Comparison of ENCODE assay signal across 1 cellular context in genomic region chr12:116881325-116881866, GRCh38.
TF ChIP-seq lines count a peak whose summit lies in the region.

TSS of gene HRK (minus strand) at chr12:116881441. CDS start at chr12:116881307, 134 bp downstream.

TF ChIP-seq in HEK293, 187 proteins besides CTCF, POLR2A, EP300 and RAD21 (continued from another document and continues in another):
- TF ChIP-seq, protein P1, sequence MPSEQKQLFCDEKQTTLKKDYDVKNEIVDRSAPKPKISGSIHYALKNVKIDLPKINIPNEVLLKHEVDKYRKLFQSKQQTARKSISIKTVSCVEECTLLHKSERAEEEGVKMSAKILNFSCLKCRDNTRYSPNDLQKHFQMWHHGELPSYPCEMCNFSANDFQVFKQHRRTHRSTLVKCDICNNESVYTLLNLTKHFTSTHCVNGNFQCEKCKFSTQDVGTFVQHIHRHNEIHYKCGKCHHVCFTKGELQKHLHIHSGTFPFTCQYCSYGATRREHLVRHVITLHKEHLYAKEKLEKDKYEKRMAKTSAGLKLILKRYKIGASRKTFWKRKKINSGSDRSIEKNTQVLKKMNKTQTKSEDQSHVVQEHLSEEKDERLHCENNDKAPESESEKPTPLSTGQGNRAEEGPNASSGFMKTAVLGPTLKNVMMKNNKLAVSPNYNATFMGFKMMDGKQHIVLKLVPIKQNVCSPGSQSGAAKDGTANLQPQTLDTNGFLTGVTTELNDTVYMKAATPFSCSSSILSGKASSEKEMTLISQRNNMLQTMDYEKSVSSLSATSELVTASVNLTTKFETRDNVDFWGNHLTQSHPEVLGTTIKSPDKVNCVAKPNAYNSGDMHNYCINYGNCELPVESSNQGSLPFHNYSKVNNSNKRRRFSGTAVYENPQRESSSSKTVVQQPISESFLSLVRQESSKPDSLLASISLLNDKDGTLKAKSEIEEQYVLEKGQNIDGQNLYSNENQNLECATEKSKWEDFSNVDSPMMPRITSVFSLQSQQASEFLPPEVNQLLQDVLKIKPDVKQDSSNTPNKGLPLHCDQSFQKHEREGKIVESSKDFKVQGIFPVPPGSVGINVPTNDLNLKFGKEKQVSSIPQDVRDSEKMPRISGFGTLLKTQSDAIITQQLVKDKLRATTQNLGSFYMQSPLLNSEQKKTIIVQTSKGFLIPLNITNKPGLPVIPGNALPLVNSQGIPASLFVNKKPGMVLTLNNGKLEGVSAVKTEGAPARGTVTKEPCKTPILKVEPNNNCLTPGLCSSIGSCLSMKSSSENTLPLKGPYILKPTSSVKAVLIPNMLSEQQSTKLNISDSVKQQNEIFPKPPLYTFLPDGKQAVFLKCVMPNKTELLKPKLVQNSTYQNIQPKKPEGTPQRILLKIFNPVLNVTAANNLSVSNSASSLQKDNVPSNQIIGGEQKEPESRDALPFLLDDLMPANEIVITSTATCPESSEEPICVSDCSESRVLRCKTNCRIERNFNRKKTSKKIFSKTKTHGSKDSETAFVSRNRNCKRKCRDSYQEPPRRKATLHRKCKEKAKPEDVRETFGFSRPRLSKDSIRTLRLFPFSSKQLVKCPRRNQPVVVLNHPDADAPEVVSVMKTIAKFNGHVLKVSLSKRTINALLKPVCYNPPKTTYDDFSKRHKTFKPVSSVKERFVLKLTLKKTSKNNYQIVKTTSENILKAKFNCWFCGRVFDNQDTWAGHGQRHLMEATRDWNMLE (tag by site-specific recombination; conservative IDR thresholded peaks at IDR 0.05; ENCODE audit: low read depth): no peak
- TF ChIP-seq KLF17 (tag by site-specific recombination; IDR thresholded peaks at IDR 0.05): no peak
- TF ChIP-seq, protein P2, sequence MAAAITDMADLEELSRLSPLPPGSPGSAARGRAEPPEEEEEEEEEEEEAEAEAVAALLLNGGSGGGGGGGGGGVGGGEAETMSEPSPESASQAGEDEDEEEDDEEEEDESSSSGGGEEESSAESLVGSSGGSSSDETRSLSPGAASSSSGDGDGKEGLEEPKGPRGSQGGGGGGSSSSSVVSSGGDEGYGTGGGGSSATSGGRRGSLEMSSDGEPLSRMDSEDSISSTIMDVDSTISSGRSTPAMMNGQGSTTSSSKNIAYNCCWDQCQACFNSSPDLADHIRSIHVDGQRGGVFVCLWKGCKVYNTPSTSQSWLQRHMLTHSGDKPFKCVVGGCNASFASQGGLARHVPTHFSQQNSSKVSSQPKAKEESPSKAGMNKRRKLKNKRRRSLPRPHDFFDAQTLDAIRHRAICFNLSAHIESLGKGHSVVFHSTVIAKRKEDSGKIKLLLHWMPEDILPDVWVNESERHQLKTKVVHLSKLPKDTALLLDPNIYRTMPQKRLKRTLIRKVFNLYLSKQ (tag by site-specific recombination; IDR thresholded peaks at IDR 0.05; ENCODE audit: borderline replicate concordance): no peak
- no peak for TF ChIP-seq ZNF701 (tag by site-specific recombination; IDR thresholded peaks at IDR 0.05)
- TF ChIP-seq ZNF48 (tag by site-specific recombination; IDR thresholded peaks at IDR 0.05): no peak
- TF ChIP-seq MZF1 (tag by site-specific recombination; IDR thresholded peaks at IDR 0.05; ENCODE audit: borderline replicate concordance): peak; percentile 41; the same call in 1 of the 2 replicates
- TF ChIP-seq, protein P3, sequence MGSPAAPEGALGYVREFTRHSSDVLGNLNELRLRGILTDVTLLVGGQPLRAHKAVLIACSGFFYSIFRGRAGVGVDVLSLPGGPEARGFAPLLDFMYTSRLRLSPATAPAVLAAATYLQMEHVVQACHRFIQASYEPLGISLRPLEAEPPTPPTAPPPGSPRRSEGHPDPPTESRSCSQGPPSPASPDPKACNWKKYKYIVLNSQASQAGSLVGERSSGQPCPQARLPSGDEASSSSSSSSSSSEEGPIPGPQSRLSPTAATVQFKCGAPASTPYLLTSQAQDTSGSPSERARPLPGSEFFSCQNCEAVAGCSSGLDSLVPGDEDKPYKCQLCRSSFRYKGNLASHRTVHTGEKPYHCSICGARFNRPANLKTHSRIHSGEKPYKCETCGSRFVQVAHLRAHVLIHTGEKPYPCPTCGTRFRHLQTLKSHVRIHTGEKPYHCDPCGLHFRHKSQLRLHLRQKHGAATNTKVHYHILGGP (tag by site-specific recombination; IDR thresholded peaks at IDR 0.05): no peak
- no peak for TF ChIP-seq ZNF548 (tag by site-specific recombination; IDR thresholded peaks at IDR 0.05)
- TF ChIP-seq ZNF792 (tag by site-specific recombination; IDR thresholded peaks at IDR 0.05): no peak
- TF ChIP-seq KLF7 (tag by site-specific recombination; IDR thresholded peaks at IDR 0.05; ENCODE audit: borderline replicate concordance): no peak
- no peak for TF ChIP-seq ZNF391 (tag by site-specific recombination; IDR thresholded peaks at IDR 0.05; ENCODE audit: borderline replicate concordance, low read depth)
- no peak; the same call in 1 of the 2 replicates for TF ChIP-seq ZBTB17 (tag by site-specific recombination; IDR thresholded peaks at IDR 0.05)
- no peak for TF ChIP-seq ZNF837 (tag by site-specific recombination; IDR thresholded peaks at IDR 0.05)
- TF ChIP-seq, protein P4, sequence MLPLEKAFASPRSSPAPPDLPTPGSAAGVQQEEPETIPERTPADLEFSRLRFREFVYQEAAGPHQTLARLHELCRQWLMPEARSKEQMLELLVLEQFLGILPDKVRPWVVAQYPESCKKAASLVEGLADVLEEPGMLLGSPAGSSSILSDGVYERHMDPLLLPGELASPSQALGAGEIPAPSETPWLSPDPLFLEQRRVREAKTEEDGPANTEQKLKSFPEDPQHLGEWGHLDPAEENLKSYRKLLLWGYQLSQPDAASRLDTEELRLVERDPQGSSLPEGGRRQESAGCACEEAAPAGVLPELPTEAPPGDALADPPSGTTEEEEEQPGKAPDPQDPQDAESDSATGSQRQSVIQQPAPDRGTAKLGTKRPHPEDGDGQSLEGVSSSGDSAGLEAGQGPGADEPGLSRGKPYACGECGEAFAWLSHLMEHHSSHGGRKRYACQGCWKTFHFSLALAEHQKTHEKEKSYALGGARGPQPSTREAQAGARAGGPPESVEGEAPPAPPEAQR (tag by site-specific recombination; IDR thresholded peaks at IDR 0.05): no peak
- TF ChIP-seq ZNF560 (tag by site-specific recombination; IDR thresholded peaks at IDR 0.05; ENCODE audit: borderline replicate concordance): no peak
- TF ChIP-seq ZNF585B (tag by site-specific recombination; IDR thresholded peaks at IDR 0.05): no peak
- TF ChIP-seq ZNF707 (tag by site-specific recombination; IDR thresholded peaks at IDR 0.05): no peak
- TF ChIP-seq ZNF350 (tag by site-specific recombination; IDR thresholded peaks at IDR 0.05): no peak
- no peak for TF ChIP-seq ZNF16 (tag by site-specific recombination; IDR thresholded peaks at IDR 0.05; ENCODE audit: low read depth)
- no peak for TF ChIP-seq ZSCAN23 (tag by site-specific recombination; IDR thresholded peaks at IDR 0.05)
- TF ChIP-seq ZFP3 (tag by site-specific recombination; IDR thresholded peaks at IDR 0.05; ENCODE audit: low read depth): no peak
- peak; percentile 53 for TF ChIP-seq ZNF398 (tag by site-specific recombination; IDR thresholded peaks at IDR 0.05)
- no peak for TF ChIP-seq ZNF677 (tag by site-specific recombination; IDR thresholded peaks at IDR 0.05)
- TF ChIP-seq HOXC10 (CRISPR knock-in tag; IDR thresholded peaks at IDR 0.05): no peak
- TF ChIP-seq ZNF629 (tag by site-specific recombination; IDR thresholded peaks at IDR 0.05): peak; percentile 29; the same call in 1 of the 2 replicates
- TF ChIP-seq ZNF76 (tag by site-specific recombination; IDR thresholded peaks at IDR 0.05; ENCODE audit: borderline replicate concordance, low read depth): no peak
- TF ChIP-seq, protein P5, sequence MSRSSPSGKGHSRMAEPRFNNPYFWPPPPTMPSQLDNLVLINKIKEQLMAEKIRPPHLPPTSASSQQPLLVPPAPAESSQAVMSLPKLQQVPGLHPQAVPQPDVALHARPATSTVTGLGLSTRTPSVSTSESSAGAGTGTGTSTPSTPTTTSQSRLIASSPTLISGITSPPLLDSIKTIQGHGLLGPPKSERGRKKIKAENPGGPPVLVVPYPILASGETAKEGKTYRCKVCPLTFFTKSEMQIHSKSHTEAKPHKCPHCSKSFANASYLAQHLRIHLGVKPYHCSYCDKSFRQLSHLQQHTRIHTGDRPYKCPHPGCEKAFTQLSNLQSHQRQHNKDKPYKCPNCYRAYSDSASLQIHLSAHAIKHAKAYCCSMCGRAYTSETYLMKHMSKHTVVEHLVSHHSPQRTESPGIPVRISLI (tag by site-specific recombination; IDR thresholded peaks at IDR 0.05): no peak
- TF ChIP-seq ZNF558 (tag by site-specific recombination; IDR thresholded peaks at IDR 0.05): no peak
- TF ChIP-seq, protein P6, sequence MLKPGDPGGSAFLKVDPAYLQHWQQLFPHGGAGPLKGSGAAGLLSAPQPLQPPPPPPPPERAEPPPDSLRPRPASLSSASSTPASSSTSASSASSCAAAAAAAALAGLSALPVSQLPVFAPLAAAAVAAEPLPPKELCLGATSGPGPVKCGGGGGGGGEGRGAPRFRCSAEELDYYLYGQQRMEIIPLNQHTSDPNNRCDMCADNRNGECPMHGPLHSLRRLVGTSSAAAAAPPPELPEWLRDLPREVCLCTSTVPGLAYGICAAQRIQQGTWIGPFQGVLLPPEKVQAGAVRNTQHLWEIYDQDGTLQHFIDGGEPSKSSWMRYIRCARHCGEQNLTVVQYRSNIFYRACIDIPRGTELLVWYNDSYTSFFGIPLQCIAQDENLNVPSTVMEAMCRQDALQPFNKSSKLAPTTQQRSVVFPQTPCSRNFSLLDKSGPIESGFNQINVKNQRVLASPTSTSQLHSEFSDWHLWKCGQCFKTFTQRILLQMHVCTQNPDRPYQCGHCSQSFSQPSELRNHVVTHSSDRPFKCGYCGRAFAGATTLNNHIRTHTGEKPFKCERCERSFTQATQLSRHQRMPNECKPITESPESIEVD (tag by site-specific recombination; IDR thresholded peaks at IDR 0.05): no peak
- TF ChIP-seq ZNF514 (tag by site-specific recombination; IDR thresholded peaks at IDR 0.05): no peak
- TF ChIP-seq ZFP37 (tag by site-specific recombination; IDR thresholded peaks at IDR 0.05): no peak
- no peak for TF ChIP-seq ZBTB48 (tag by site-specific recombination; IDR thresholded peaks at IDR 0.05)
- no peak for TF ChIP-seq ZNF549 (tag by site-specific recombination; IDR thresholded peaks at IDR 0.05)
- TF ChIP-seq ZNF600 (tag by site-specific recombination; IDR thresholded peaks at IDR 0.05): no peak
- 0 out of 2 replicates have a peak, but pooled peaks have one; percentile 52 for TF ChIP-seq ZEB2 (tag by site-specific recombination; IDR thresholded peaks at IDR 0.05)
- no peak for TF ChIP-seq ZNF624 (tag by site-specific recombination; IDR thresholded peaks at IDR 0.05)
- no peak for TF ChIP-seq IKZF3 (tag by site-specific recombination; IDR thresholded peaks at IDR 0.05)
- TF ChIP-seq ZNF621 (tag by site-specific recombination; IDR thresholded peaks at IDR 0.05): no peak
- TF ChIP-seq PRDM4 (tag by site-specific recombination; IDR thresholded peaks at IDR 0.05): 0 out of 2 replicates have a peak, but pooled peaks have one; percentile 43
- TF ChIP-seq ZNF324 (tag by site-specific recombination; IDR thresholded peaks at IDR 0.05): no peak
- 0 out of 2 replicates have a peak, but pooled peaks have one; percentile 22 for TF ChIP-seq ZNF341 (tag by site-specific recombination; IDR thresholded peaks at IDR 0.05; ENCODE audit: low read depth)
- TF ChIP-seq KLF16 (tag by site-specific recombination; IDR thresholded peaks at IDR 0.05): no peak
- TF ChIP-seq ZNF23 (tag by site-specific recombination; IDR thresholded peaks at IDR 0.05; ENCODE audit: borderline replicate concordance): no peak
- no peak for TF ChIP-seq ZNF202 (tag by site-specific recombination; IDR thresholded peaks at IDR 0.05; ENCODE audit: borderline replicate concordance)
- TF ChIP-seq, protein P7, sequence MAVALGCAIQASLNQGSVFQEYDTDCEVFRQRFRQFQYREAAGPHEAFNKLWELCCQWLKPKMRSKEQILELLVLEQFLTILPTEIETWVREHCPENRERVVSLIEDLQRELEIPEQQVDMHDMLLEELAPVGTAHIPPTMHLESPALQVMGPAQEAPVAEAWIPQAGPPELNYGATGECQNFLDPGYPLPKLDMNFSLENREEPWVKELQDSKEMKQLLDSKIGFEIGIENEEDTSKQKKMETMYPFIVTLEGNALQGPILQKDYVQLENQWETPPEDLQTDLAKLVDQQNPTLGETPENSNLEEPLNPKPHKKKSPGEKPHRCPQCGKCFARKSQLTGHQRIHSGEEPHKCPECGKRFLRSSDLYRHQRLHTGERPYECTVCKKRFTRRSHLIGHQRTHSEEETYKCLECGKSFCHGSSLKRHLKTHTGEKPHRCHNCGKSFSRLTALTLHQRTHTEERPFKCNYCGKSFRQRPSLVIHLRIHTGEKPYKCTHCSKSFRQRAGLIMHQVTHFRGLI (tag by site-specific recombination; IDR thresholded peaks at IDR 0.05): no peak
- no peak for TF ChIP-seq ZNF768 (tag by site-specific recombination; IDR thresholded peaks at IDR 0.05)
